ENCODE assay signal across 2 cellular contexts in the genomic region with DNA sequence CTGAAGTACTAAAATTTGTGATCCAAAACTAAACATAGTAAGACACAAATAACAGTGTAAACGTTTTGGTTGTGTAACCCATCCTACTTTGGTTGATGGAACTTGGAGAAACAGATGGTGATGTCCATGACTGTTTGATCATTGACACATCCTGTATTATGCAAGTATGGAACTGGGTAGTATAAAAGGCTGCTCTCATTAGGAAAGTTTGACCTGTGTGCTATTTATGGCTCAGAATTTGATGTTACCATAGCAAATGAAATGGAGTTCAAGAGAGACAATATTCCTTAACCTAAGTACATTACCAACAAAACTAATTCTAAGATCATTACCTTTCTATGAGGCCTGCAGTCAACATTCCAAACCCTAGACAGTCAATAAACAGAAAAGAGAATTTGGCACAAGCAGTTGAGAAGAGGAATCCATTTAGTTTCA.
TF ChIP-seq lines count a peak whose summit lies in the region.

No MANE protein-coding gene starts in this region.

TF ChIP-seq in SK-N-SH, 30 proteins besides CTCF, POLR2A, EP300 and RAD21 (continued from another document):
- TF ChIP-seq, protein P1, sequence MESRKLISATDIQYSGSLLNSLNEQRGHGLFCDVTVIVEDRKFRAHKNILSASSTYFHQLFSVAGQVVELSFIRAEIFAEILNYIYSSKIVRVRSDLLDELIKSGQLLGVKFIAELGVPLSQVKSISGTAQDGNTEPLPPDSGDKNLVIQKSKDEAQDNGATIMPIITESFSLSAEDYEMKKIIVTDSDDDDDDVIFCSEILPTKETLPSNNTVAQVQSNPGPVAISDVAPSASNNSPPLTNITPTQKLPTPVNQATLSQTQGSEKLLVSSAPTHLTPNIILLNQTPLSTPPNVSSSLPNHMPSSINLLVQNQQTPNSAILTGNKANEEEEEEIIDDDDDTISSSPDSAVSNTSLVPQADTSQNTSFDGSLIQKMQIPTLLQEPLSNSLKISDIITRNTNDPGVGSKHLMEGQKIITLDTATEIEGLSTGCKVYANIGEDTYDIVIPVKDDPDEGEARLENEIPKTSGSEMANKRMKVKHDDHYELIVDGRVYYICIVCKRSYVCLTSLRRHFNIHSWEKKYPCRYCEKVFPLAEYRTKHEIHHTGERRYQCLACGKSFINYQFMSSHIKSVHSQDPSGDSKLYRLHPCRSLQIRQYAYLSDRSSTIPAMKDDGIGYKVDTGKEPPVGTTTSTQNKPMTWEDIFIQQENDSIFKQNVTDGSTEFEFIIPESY (IDR thresholded peaks at IDR 0.05; ENCODE audit: borderline replicate concordance, low read depth) = no peak
- no peak for TF ChIP-seq POLR2AphosphoS5 (IDR thresholded peaks at IDR 0.05; ENCODE audit: low read depth, low read length)
- TF ChIP-seq CHD2 (IDR thresholded peaks at IDR 0.05; ENCODE audit: low read length, partially characterized antibody) = no peak
- TF ChIP-seq, protein P2, sequence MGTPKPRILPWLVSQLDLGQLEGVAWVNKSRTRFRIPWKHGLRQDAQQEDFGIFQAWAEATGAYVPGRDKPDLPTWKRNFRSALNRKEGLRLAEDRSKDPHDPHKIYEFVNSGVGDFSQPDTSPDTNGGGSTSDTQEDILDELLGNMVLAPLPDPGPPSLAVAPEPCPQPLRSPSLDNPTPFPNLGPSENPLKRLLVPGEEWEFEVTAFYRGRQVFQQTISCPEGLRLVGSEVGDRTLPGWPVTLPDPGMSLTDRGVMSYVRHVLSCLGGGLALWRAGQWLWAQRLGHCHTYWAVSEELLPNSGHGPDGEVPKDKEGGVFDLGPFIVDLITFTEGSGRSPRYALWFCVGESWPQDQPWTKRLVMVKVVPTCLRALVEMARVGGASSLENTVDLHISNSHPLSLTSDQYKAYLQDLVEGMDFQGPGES (IDR thresholded peaks at IDR 0.05; ENCODE audit: low read depth, low read length) = no peak
- TF ChIP-seq, protein P3, sequence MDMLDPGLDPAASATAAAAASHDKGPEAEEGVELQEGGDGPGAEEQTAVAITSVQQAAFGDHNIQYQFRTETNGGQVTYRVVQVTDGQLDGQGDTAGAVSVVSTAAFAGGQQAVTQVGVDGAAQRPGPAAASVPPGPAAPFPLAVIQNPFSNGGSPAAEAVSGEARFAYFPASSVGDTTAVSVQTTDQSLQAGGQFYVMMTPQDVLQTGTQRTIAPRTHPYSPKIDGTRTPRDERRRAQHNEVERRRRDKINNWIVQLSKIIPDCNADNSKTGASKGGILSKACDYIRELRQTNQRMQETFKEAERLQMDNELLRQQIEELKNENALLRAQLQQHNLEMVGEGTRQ (IDR thresholded peaks at IDR 0.05; ENCODE audit: borderline replicate concordance, low read depth, low read length) = no peak
- TF ChIP-seq GATA2 (CRISPR knock-in tag; IDR thresholded peaks at IDR 0.05) = no peak
- TF ChIP-seq, protein P4, sequence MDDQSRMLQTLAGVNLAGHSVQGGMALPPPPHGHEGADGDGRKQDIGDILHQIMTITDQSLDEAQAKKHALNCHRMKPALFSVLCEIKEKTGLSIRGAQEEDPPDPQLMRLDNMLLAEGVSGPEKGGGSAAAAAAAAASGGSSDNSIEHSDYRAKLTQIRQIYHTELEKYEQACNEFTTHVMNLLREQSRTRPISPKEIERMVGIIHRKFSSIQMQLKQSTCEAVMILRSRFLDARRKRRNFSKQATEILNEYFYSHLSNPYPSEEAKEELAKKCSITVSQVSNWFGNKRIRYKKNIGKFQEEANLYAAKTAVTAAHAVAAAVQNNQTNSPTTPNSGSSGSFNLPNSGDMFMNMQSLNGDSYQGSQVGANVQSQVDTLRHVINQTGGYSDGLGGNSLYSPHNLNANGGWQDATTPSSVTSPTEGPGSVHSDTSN (IDR thresholded peaks at IDR 0.05) = no peak
- TF ChIP-seq EZH2phosphoT487 (IDR thresholded peaks at IDR 0.05; ENCODE audit: borderline replicate concordance, low read depth) = no peak
- no peak for TF ChIP-seq TEAD4 (IDR thresholded peaks at IDR 0.05; ENCODE audit: borderline replicate concordance, insufficient read depth)
- no peak for TF ChIP-seq MEF2A (IDR thresholded peaks at IDR 0.05; ENCODE audit: borderline replicate concordance, low read depth)
- TF ChIP-seq, protein P5, sequence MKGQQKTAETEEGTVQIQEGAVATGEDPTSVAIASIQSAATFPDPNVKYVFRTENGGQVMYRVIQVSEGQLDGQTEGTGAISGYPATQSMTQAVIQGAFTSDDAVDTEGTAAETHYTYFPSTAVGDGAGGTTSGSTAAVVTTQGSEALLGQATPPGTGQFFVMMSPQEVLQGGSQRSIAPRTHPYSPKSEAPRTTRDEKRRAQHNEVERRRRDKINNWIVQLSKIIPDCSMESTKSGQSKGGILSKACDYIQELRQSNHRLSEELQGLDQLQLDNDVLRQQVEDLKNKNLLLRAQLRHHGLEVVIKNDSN (IDR thresholded peaks at IDR 0.05; ENCODE audit: borderline replicate concordance, low read depth) = no peak

TF ChIP-seq in SK-N-SH treated with all-trans-retinoic acid at 6 μM for 48 hours, 23 proteins besides CTCF, POLR2A, EP300 and RAD21 (continued from another document):
- TF ChIP-seq, protein P6, sequence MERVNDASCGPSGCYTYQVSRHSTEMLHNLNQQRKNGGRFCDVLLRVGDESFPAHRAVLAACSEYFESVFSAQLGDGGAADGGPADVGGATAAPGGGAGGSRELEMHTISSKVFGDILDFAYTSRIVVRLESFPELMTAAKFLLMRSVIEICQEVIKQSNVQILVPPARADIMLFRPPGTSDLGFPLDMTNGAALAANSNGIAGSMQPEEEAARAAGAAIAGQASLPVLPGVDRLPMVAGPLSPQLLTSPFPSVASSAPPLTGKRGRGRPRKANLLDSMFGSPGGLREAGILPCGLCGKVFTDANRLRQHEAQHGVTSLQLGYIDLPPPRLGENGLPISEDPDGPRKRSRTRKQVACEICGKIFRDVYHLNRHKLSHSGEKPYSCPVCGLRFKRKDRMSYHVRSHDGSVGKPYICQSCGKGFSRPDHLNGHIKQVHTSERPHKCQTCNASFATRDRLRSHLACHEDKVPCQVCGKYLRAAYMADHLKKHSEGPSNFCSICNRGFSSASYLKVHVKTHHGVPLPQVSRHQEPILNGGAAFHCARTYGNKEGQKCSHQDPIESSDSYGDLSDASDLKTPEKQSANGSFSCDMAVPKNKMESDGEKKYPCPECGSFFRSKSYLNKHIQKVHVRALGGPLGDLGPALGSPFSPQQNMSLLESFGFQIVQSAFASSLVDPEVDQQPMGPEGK (CRISPR knock-in tag; IDR thresholded peaks at IDR 0.05; ENCODE audit: borderline replicate concordance) = no peak
- no peak for TF ChIP-seq ZFP3 (CRISPR knock-in tag; IDR thresholded peaks at IDR 0.05)
- TF ChIP-seq, protein P7, sequence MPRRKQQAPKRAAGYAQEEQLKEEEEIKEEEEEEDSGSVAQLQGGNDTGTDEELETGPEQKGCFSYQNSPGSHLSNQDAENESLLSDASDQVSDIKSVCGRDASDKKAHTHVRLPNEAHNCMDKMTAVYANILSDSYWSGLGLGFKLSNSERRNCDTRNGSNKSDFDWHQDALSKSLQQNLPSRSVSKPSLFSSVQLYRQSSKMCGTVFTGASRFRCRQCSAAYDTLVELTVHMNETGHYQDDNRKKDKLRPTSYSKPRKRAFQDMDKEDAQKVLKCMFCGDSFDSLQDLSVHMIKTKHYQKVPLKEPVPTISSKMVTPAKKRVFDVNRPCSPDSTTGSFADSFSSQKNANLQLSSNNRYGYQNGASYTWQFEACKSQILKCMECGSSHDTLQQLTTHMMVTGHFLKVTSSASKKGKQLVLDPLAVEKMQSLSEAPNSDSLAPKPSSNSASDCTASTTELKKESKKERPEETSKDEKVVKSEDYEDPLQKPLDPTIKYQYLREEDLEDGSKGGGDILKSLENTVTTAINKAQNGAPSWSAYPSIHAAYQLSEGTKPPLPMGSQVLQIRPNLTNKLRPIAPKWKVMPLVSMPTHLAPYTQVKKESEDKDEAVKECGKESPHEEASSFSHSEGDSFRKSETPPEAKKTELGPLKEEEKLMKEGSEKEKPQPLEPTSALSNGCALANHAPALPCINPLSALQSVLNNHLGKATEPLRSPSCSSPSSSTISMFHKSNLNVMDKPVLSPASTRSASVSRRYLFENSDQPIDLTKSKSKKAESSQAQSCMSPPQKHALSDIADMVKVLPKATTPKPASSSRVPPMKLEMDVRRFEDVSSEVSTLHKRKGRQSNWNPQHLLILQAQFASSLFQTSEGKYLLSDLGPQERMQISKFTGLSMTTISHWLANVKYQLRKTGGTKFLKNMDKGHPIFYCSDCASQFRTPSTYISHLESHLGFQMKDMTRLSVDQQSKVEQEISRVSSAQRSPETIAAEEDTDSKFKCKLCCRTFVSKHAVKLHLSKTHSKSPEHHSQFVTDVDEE (CRISPR knock-in tag; IDR thresholded peaks at IDR 0.05) = no peak
TF ChIP-seq in SK-N-SH treated with all-trans-retinoic acid at 6 μM for 48 hours: peak in this region for 0.
